Comparison of ENCODE assay signal across 28 cellular contexts in genomic region chr4:105957680-105958079, GRCh38.
DNase-seq lines count a peak whose midpoint lies in the region; ATAC-seq and TF ChIP-seq lines count a peak whose summit lies in the region.
"Had no signal": no experiment of that assay in that cellular context is flagged by ENCODE, and none has a peak within 500 bp of the region (broad histone marks: within the 10 kb centered on the region; RNA-seq: fewer than 3 reads in every experiment).

No MANE protein-coding gene starts in this region.

- H3K36me3 Mint-ChIP-seq in nephron progenitor cell (ENCODE audit: low read depth), result no peaks in the 10 kb centered on the region

- intact Hi-C loops in left lung (cut with DNase I), result no loop called here

- TF ChIP-seq CTCF in left lung (IDR thresholded peaks at IDR 0.05) (no peak), nephron progenitor cell (IDR thresholded peaks at IDR 0.05) (no peak), gastroesophageal sphincter (IDR thresholded peaks at IDR 0.05) (no peak)

- H3K27ac Mint-ChIP-seq in nephron progenitor cell, result peak overlapping the region; percentile 31
- H3K27ac Mint-ChIP-seq: CD4-positive, alpha-beta T cell had no signal

- H3K27me3 ChIP-seq in left lung (no peaks in the 10 kb centered on the region), gastroesophageal sphincter (no peaks in the 10 kb centered on the region)
- H3K27me3 ChIP-seq: BLaER1 treated with 17β-estradiol and CSF1 and Interleukin-3, amounts not matched to agents 10 nM and 100 nM had no signal

- H3K4me1 ChIP-seq in left lung, result peaks cover 0 to 11% of the 10 kb centered on the region in 2 donors
- peaks cover 0 to 17% (median 0%) of the 10 kb centered on the region in 3 donors for H3K4me1 ChIP-seq in gastroesophageal sphincter
- H3K4me1 ChIP-seq: A549; BLaER1 treated with 17β-estradiol and CSF1 and Interleukin-3, amounts not matched to agents 10 nM and 100 nM had no signal

- no peak overlapping the region for H3K9ac ChIP-seq in SK-N-MC (ENCODE audit: insufficient read length)
- H3K9ac ChIP-seq: BLaER1 treated with 17β-estradiol and CSF1 and Interleukin-3, amounts not matched to agents 10 nM and 100 nM had no signal

- H3K36me3 ChIP-seq in SK-N-MC (ENCODE audit: insufficient read depth, low read length) (no peaks in the 10 kb centered on the region), left lung (no peaks in the 10 kb centered on the region), gastroesophageal sphincter (peaks cover 0 to 24% of the 10 kb centered on the region in 2 donors)
- H3K36me3 ChIP-seq: BLaER1 treated with 17β-estradiol and CSF1 and Interleukin-3, amounts not matched to agents 10 nM and 100 nM had no signal

- H3K27ac ChIP-seq in SK-N-MC (peak overlapping the region; percentile 1; the same call in 1 of the 2 replicates), left lung (no peak overlapping the region), gastroesophageal sphincter (no peak overlapping the region)
- H3K27ac ChIP-seq: A549; BLaER1 treated with 17β-estradiol and CSF1 and Interleukin-3, amounts not matched to agents 10 nM and 100 nM had no signal

- no peak for TF ChIP-seq POLR2A in gastroesophageal sphincter (IDR thresholded peaks at IDR 0.05)

- H3K9me3 Mint-ChIP-seq in nephron progenitor cell, result no peaks in the 10 kb centered on the region
- H3K9me3 Mint-ChIP-seq: CD4-positive, alpha-beta T cell had no signal

- H3K4me3 ChIP-seq in SK-N-MC (no peak overlapping the region), left lung (no peak overlapping the region), gastroesophageal sphincter (no peak overlapping the region)
- H3K4me3 ChIP-seq: A549; BLaER1 treated with 17β-estradiol and CSF1 and Interleukin-3, amounts not matched to agents 10 nM and 100 nM; K562 had no signal

- ATAC-seq in left lung, result peak; percentile 46
- no peak for ATAC-seq in GM21447 (IDR thresholded peaks at IDR 0.05; ENCODE audit: unreplicated experiment)
- ATAC-seq in gastroesophageal sphincter, result no peak
- ATAC-seq: A549, K562, SK-N-SH treated with all-trans-retinoic acid at 6 μM for 48 hours had no signal

- H3K4me3 Mint-ChIP-seq in nephron progenitor cell, result no peak overlapping the region
- H3K4me3 Mint-ChIP-seq: CD4-positive, alpha-beta T cell had no signal

- H3K9me3 ChIP-seq in SK-N-MC (ENCODE audit: low read depth, low read length) (no peaks in the 10 kb centered on the region), left lung (no peaks in the 10 kb centered on the region), gastroesophageal sphincter (no peaks in the 10 kb centered on the region)
- H3K9me3 ChIP-seq: A549; BLaER1 treated with 17β-estradiol and CSF1 and Interleukin-3, amounts not matched to agents 10 nM and 100 nM had no signal

- no peak for DNase-seq in SK-N-MC (ENCODE audit: low read depth, low spot score)
- no peak for DNase-seq in left lung
- DNase-seq in nephron progenitor cell, result no peak
- DNase-seq in activated CD4-positive, CD25-positive, alpha-beta regulatory T cell treated with anti-CD3 and anti-CD28 coated beads, Interleukin-2, amount 50 U/mL, for 72 hours, result no peak
- no peak for DNase-seq in foreskin melanocyte
- DNase-seq: AML-193; CD4-positive, alpha-beta T cell; COR-L47; DMS 273 treated with DMSO at 0.1 percent for 48 hours; DMS79; EL; GDM1; H7; Kasumi-1; NCI-H1092 treated with DMSO at 0.1 percent for 48 hours; NCI-H1436 treated with DMSO at 0.1 percent for 48 hours; NCI-H187 treated with DMSO at 0.1 percent for 48 hours; NCI-H2107; NCI-H446; NCI-H524 treated with DMSO at 0.1 percent for 48 hours; NCI-H774; SIG-M5 had no signal

- H3K27me3 Mint-ChIP-seq in nephron progenitor cell (ENCODE audit: low read depth, poor library complexity), result no peaks in the 10 kb centered on the region

- peaks cover 28% of the 10 kb centered on the region for H3K4me1 Mint-ChIP-seq in nephron progenitor cell

- no peak for TF ChIP-seq EP300 in gastroesophageal sphincter (IDR thresholded peaks at IDR 0.05)

- WGBS in gastroesophageal sphincter (ENCODE audit: low coverage in 1 of 2), 2 donors, result 55 to 73% methylated on average over 4 of the region's 4 CpGs
